ENCODE assay signal across 11 cellular contexts in the genomic region with DNA sequence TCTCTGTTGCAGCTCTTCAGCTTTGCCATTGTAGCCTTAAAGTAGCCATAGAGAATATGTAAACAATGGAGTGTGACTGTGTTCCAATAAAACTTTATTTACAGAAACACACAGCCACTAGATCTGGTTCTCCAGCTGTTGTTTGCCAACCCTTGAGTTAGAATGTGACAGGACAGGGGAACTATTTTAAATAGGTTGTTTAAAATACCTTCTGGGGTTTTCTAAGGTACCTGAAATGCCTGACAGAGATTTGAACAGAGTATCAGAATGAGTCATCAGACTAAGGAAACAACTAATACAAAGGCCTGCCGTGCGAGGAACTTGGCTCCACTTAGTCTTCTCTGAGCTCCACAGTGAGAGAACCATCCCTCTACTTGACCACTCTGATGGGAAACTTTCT.
DNase-seq lines count a peak whose midpoint lies in the region; ATAC-seq and TF ChIP-seq lines count a peak whose summit lies in the region.
"Had no signal": no experiment of that assay in that cellular context is flagged by ENCODE, and none has a peak within 500 bp of the region (broad histone marks: within the 10 kb centered on the region; RNA-seq: fewer than 3 reads in every experiment).

No MANE protein-coding gene starts in this region.

- H3K4me3 Mint-ChIP-seq in Caco-2 (ENCODE audit: unreplicated experiment) = no peak overlapping the region

- DNase-seq in Caco-2 (peak in 1 of 2 experiments; percentile 39), GM19240 (ENCODE audit: insufficient read length, low spot score) (peak; percentile 9), astrocyte of the hippocampus (ENCODE audit: low read depth, low spot score) (peak; percentile 84), heart right ventricle (no peak), WERI-Rb-1 (no peak), NCI-H1694 treated with DMSO at 0.1 percent for 48 hours (lab: John Stamatoyannopoulos, UW) (no peak)
- DNase-seq in stimulated activated naive CD4-positive, alpha-beta T cell (lab: John Stamatoyannopoulos, UW) = no peak
- DNase-seq: activated T-cell treated with anti-CD3 and anti-CD28 coated beads, Interleukin-2, amount 50 U/mL, for 1 hour; hypothalamus; NCI-H2081 treated with DMSO at 0.1 percent for 48 hours had no signal

- peaks cover 17% of the 10 kb centered on the region for H3K36me3 Mint-ChIP-seq in Caco-2 (ENCODE audit: insufficient read depth, unreplicated experiment)

- H3K36me3 ChIP-seq in Caco-2 (ENCODE audit: control insufficient read depth, insufficient read depth, low read length) (peaks cover 3% of the 10 kb centered on the region; the same call in 1 of the 2 replicates), heart right ventricle (peaks cover 0 to 86% (median 10%) of the 10 kb centered on the region in 9 donors), WERI-Rb-1 (peaks cover 5% of the 10 kb centered on the region)

- H3K27me3 Mint-ChIP-seq in Caco-2 (ENCODE audit: insufficient read depth, unreplicated experiment) = no peaks in the 10 kb centered on the region

- no peak overlapping the region for H3K27ac ChIP-seq in heart right ventricle
- no peak overlapping the region for H3K27ac ChIP-seq in WERI-Rb-1

- no peak overlapping the region for H3K4me3 ChIP-seq in Caco-2 (ENCODE audit: low read depth, low read length)
- H3K4me3 ChIP-seq in heart right ventricle = no peak overlapping the region
- no peak overlapping the region for H3K4me3 ChIP-seq in WERI-Rb-1 (ENCODE audit: low read depth, low read length)

- CTCF ChIA-PET in Caco-2 (lab: Charles Lee) = no interaction called here

- intact Hi-C loops in Caco-2 (cut with micrococcal nuclease; ENCODE audit: unreplicated experiment) = no loop called here
- intact Hi-C loops in heart right ventricle (cut with DNase I) = no loop called here

- H3K27me3 ChIP-seq in Caco-2 (replicated peaks; ENCODE audit: control insufficient read depth, insufficient read depth, low read length) (no peaks in the 10 kb centered on the region), heart right ventricle (no peaks in the 10 kb centered on the region), WERI-Rb-1 (ENCODE audit: insufficient read depth, low read depth, severe bottlenecking) (no peaks in the 10 kb centered on the region)

- BruUV-seq in Caco-2 (replicated peaks; lab: Mats Ljungman, UMichigan) = no TSS peak

- no peaks in the 10 kb centered on the region for H3K9me3 Mint-ChIP-seq in Caco-2 (ENCODE audit: unreplicated experiment)

- peak overlapping the region; percentile 60 for H3K27ac Mint-ChIP-seq in Caco-2 (ENCODE audit: unreplicated experiment)

- H3K4me1 Mint-ChIP-seq in Caco-2 (ENCODE audit: low read depth, unreplicated experiment) = peaks cover 15% of the 10 kb centered on the region

- POLR2A ChIA-PET in Caco-2 (lab: Charles Lee) = interaction anchor here (1.1 kb wide), 1 partner anchor 13 kb away, joined by 3 read pairs; no protein-coding TSS in a partner anchor

- ATAC-seq in HG03045 (IDR thresholded peaks at IDR 0.05; ENCODE audit: unreplicated experiment) = peak; percentile 100
- no peak for ATAC-seq in heart right ventricle

- H3K4me1 ChIP-seq in Caco-2 (peaks cover 8% of the 10 kb centered on the region; the same call in 1 of the 2 replicates), heart right ventricle (no peaks in the 10 kb centered on the region)

- WGBS in heart right ventricle, 2 donors = 64 to 68% methylated on average over 2 of the region's 2 CpGs

- H3K9me3 ChIP-seq in Caco-2 = no peaks in the 10 kb centered on the region
- no peaks in the 10 kb centered on the region for H3K9me3 ChIP-seq in heart right ventricle
- no peaks in the 10 kb centered on the region for H3K9me3 ChIP-seq in WERI-Rb-1 (ENCODE audit: severe bottlenecking)

- TF ChIP-seq CTCF in Caco-2 (IDR thresholded peaks at IDR 0.05; ENCODE audit: insufficient read depth in 1 of 2, low read depth in 1 of 2, low read length in 1 of 2, severe bottlenecking in 1 of 2, unreplicated experiment in 1 of 2) (no peak), heart right ventricle (IDR thresholded peaks at IDR 0.05) (no peak), WERI-Rb-1 (IDR thresholded peaks at IDR 0.05; ENCODE audit: low read depth, low read length) (no peak)

Comparison
In these comparisons a context has a peak if more than half of its experiments do, and no peak if none do; other contexts are left out.
1. DNase-seq: peak in GM19240 (single experiment) and astrocyte of the hippocampus (single experiment); none in heart right ventricle (0 of 2), WERI-Rb-1 (single experiment), stimulated activated naive CD4-positive, alpha-beta T cell (0 of 6) and NCI-H1694 treated with DMSO at 0.1 percent for 48 hours (single experiment).